ENCODE assay signal across 12 cellular contexts in the genomic region with DNA sequence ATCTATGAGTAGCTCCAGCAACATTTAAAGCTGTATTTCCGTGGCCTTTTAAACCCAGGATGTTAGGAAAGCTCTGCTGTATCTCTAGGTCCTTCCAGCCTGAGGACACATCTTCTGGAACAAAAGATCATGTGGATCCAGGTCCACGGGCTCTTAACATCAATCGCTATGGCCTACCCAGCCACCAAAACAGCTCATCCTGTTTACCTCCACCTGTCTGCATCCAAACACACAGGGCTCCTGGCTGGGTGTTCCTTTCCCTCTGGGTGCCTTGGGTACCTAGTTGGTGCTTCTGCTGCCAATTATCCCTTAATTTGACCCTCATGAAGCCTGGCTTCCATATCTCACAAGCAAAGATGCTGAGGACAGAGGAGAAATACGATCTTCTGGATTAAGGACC. TPM values are rescaled to one million over a fixed set of nuclear protein-coding genes. Genes with fewer than 3 reads are reported as not detected.
DNase-seq lines count a peak whose midpoint lies in the region; TF ChIP-seq lines count a peak whose summit lies in the region.
"Had no signal": no experiment of that assay in that cellular context is flagged by ENCODE, and none has a peak within 500 bp of the region (broad histone marks: within the 10 kb centered on the region; RNA-seq: fewer than 3 reads in every experiment).

No MANE protein-coding gene starts in this region.

- no peaks in the 10 kb centered on the region; the same call in 1 of the 2 replicates for H4K20me1 ChIP-seq in GM23248 (ENCODE audit: insufficient read depth)

- H3K9me3 ChIP-seq in GM23248 (ENCODE audit: low read depth): no peaks in the 10 kb centered on the region
- no peaks in the 10 kb centered on the region for H3K9me3 ChIP-seq in ascending aorta
- no peaks in the 10 kb centered on the region for H3K9me3 ChIP-seq in mucosa of rectum (ENCODE audit: control insufficient read depth in 2 of 2, low read length in 2 of 2)
- H3K9me3 ChIP-seq: HAP-1 had no signal

- H3K4me1 ChIP-seq in GM23248 (ENCODE audit: insufficient read depth) (peaks cover 35% of the 10 kb centered on the region), ascending aorta (peaks cover 20 to 40% of the 10 kb centered on the region in 2 donors), mucosa of rectum (ENCODE audit: control insufficient read depth in 2 of 2, insufficient read depth in 2 of 2, low read length in 2 of 2) (peaks cover 28 to 30% of the 10 kb centered on the region in 2 donors)

- peak overlapping the region; percentile 50 for H3K27ac ChIP-seq in GM23248
- H3K27ac ChIP-seq in ascending aorta: peak overlapping the region; percentile 67 to 77
- H3K27ac ChIP-seq in mucosa of rectum (ENCODE audit: low read depth in 2 of 2, low read length in 2 of 2): peak overlapping the region; percentile 9 to 46
- peak overlapping the region; percentile 86 for H3K27ac ChIP-seq in substantia nigra (ENCODE audit: low read depth, low read length, poor library complexity, severe bottlenecking)
- H3K27ac ChIP-seq: RWPE1 had no signal

- DNase-seq in GM23248 (no peak), ascending aorta (ENCODE audit: low spot score in 2 of 2) (no peak), substantia nigra (lab: John Stamatoyannopoulos, UW) (no peak), NCI-H345 treated with DMSO at 0.1 percent for 48 hours (lab: John Stamatoyannopoulos, UW; ENCODE audit: unreplicated experiment) (no peak), GF-D8 (lab: John Stamatoyannopoulos, UW) (no peak), A172 (ENCODE audit: low spot score) (no peak), NCI-H524 treated with DMSO at 0.1 percent for 48 hours (lab: John Stamatoyannopoulos, UW) (no peak)
- DNase-seq: NCI-H446 treated with DMSO at 0.1 percent for 48 hours had no signal

- no peak for TF ChIP-seq CTCF in ascending aorta (IDR thresholded peaks at IDR 0.05)

- no peaks in the 10 kb centered on the region for H3K9me2 ChIP-seq in GM23248 (ENCODE audit: insufficient read depth)

- 48 to 62% methylated on average over 4 of the region's 4 CpGs for WGBS in GM23248 (ENCODE audit: low coverage in 1 of 2, low lambda C conversion rate in 2 of 2, missing lambda C conversion rate in 2 of 2), 2 experiments

- H3K4me2 ChIP-seq in GM23248 (ENCODE audit: unreplicated experiment): peak overlapping the region; percentile 52

- intact Hi-C loops in ascending aorta (cut with DNase I): no loop called here

- H3K36me3 ChIP-seq in GM23248 (ENCODE audit: low read depth) (peaks cover 18% of the 10 kb centered on the region), ascending aorta (peaks cover 41 to 50% of the 10 kb centered on the region in 2 donors), mucosa of rectum (ENCODE audit: control insufficient read depth in 2 of 2, insufficient read depth in 2 of 2, low read length in 2 of 2) (peaks cover 5 to 8% of the 10 kb centered on the region in 2 donors)

- H3K9ac ChIP-seq in GM23248: 0 out of 2 replicates have a peak overlapping the region, but pooled peaks have one; percentile 7
- H3K9ac ChIP-seq in mucosa of rectum (ENCODE audit: low read depth in 1 of 2, low read length in 2 of 2): no peak overlapping the region

- H3K79me2 ChIP-seq in GM23248 (ENCODE audit: insufficient read depth): peaks cover 75% of the 10 kb centered on the region

- H3K4me3 ChIP-seq in GM23248 (no peak overlapping the region), ascending aorta (peak overlapping the region in 1 of 2 donors; percentile 27), mucosa of rectum (ENCODE audit: low read length in 2 of 2) (no peak overlapping the region)
- H3K4me3 ChIP-seq: HAP-1, skin epidermis had no signal

- no peaks in the 10 kb centered on the region for H3K27me3 ChIP-seq in GM23248 (replicated peaks; ENCODE audit: insufficient read depth)
- no peaks in the 10 kb centered on the region for H3K27me3 ChIP-seq in ascending aorta
- H3K27me3 ChIP-seq in mucosa of rectum (ENCODE audit: control insufficient read depth in 2 of 2, insufficient read depth in 2 of 2, low read length in 2 of 2): no peaks in the 10 kb centered on the region

- no peak overlapping the region for H2AFZ ChIP-seq in GM23248

- in situ Hi-C loops in GM23248 (cut with MboI): no loop called here

- peaks cover 36% of the 10 kb centered on the region for H3F3A ChIP-seq in GM23248 (ENCODE audit: insufficient read depth)

RNA-seq across cellular contexts. Expression of gene PMP22, which starts 7.0 kb away (rescaled TPM):
- total RNA-seq in GM23248 (2014; rRNA removed; shearing (Covaris generic)): 45.0 and 67.2 TPM in 2 replicates
- polyA plus RNA-seq in GM23248 (2016; fragmentation: Nextera tagmentation; extraction: Ambion mirVana): 124 and 126 TPM in 2 replicates
- total RNA-seq in ascending aorta: 199 TPM
- total RNA-seq in A172 (2014; rRNA removed; shearing (Covaris generic)): 45.4 and 53.0 TPM in 2 replicates

Comparison
In these comparisons a context has a peak if more than half of its experiments do, and no peak if none do; other contexts are left out.
1. H3K27ac ChIP-seq: peak in every context shown above with its lines; median percentile 86 in substantia nigra; 72 in ascending aorta; 50 in GM23248; 28 in mucosa of rectum.